Comparison of ENCODE assay signal across 17 cellular contexts in genomic region chr22:46666577-46667244, GRCh38. TPM values are rescaled to one million over a fixed set of nuclear protein-coding genes. Genes with fewer than 3 reads are reported as not detected.
DNase-seq lines count a peak whose midpoint lies in the region; ATAC-seq, FAIRE-seq and TF ChIP-seq lines count a peak whose summit lies in the region.
"Had no signal": no experiment of that assay in that cellular context is flagged by ENCODE, and none has a peak within 500 bp of the region (broad histone marks: within the 10 kb centered on the region; RNA-seq: fewer than 3 reads in every experiment).

No MANE protein-coding gene starts in this region.

- no peak overlapping the region for H2BK20ac ChIP-seq in H9 (ENCODE audit: low read depth, low read length, poor library complexity, severe bottlenecking)

- in situ Hi-C loops in HepG2 (cut with HindIII; ENCODE audit: extremely low pct_ligation_motif_present, low pct_unique_long_range_greater_than_20kb), result loop anchor here (25.0 kb wide), 1 partner anchor 104 kb away; no protein-coding TSS in a partner anchor

- H3K4me1 ChIP-seq in right lobe of liver (no peaks in the 10 kb centered on the region), HepG2 (ENCODE audit: insufficient read depth, low read length) (no peaks in the 10 kb centered on the region), H9 (ENCODE audit: insufficient read depth, low read length) (no peaks in the 10 kb centered on the region)

- no peak for TF ChIP-seq CTCF in right lobe of liver (IDR thresholded peaks at IDR 0.05)
- no peak for TF ChIP-seq CTCF in HepG2 (CRISPR knock-in tag; IDR thresholded peaks at IDR 0.05)
- peak; percentile 23; the same call in 1 of the 3 replicates for TF ChIP-seq CTCF in H9 (conservative IDR thresholded peaks at IDR 0.05)
- TF ChIP-seq CTCF in epithelial cell of esophagus (IDR thresholded peaks at IDR 0.05; ENCODE audit: insufficient read depth, low read depth, low read length, missing control alignments), result no peak

- no peaks in the 10 kb centered on the region for H3K9me3 ChIP-seq in right lobe of liver
- H3K9me3 ChIP-seq in HepG2 (ENCODE audit: low read length), result no peaks in the 10 kb centered on the region
- H3K9me3 ChIP-seq in H9 (ENCODE audit: control insufficient read depth, low read depth, low read length), result no peaks in the 10 kb centered on the region

- no peak overlapping the region for H3K4me3 Mint-ChIP-seq in H9
- H3K4me3 Mint-ChIP-seq: CD4-positive, alpha-beta memory T cell had no signal

- no peak overlapping the region for H3K18ac ChIP-seq in H9 (ENCODE audit: insufficient read length, low read depth, low read length)

- POLR2A ChIA-PET in HepG2 (lab: Yijun Ruan, JAX), result no interaction called here

- no peak overlapping the region for H3K14ac ChIP-seq in H9 (ENCODE audit: insufficient read depth, low read length)

- no peak overlapping the region for H2AFZ ChIP-seq in HepG2 (ENCODE audit: low read length)
- H2AFZ ChIP-seq in H9 (ENCODE audit: low read length), result no peak overlapping the region
- H2AFZ ChIP-seq: GM23248 had no signal

- no peak for TF ChIP-seq RAD21 in HepG2 (CRISPR knock-in tag; IDR thresholded peaks at IDR 0.05)

- no peak overlapping the region for H2BK5ac ChIP-seq in H9 (ENCODE audit: insufficient read length, low read length)

- H4K8ac ChIP-seq in H9 (replicated peaks; ENCODE audit: insufficient read length, low read depth, low read length), result no peak overlapping the region

- peaks cover 2 to 7% (median 5%) of the 10 kb centered on the region in 3 experiments; a peak in 5 of 7 replicates for H3K36me3 Mint-ChIP-seq in H9 (ENCODE audit: insufficient read depth in 1 of 3, low read depth in 3 of 3)

- TF ChIP-seq POLR2A in right lobe of liver (IDR thresholded peaks at IDR 0.05) (no peak), HepG2 (IDR thresholded peaks at IDR 0.05; ENCODE audit: insufficient read depth in 1 of 2, low read depth in 2 of 2, low read length in 2 of 2) (no peak)

- H3K79me1 ChIP-seq in H9 (ENCODE audit: insufficient read depth, low read depth, low read length, poor library complexity, severe bottlenecking), result no peaks in the 10 kb centered on the region

- 80% methylated on average over 2 of the region's 17 CpGs for WGBS in right lobe of liver (ENCODE audit: insufficient coverage, low coverage, low lambda C conversion rate, missing lambda C conversion rate)
- WGBS in HepG2 (ENCODE audit: low lambda C conversion rate), result 98% methylated on average over 9 of the region's 17 CpGs
- no CpG with 5 or more reads among the region's 17 CpGs for WGBS in H9 (ENCODE audit: extremely low coverage, insufficient read length, low lambda C conversion rate)

- no peak for FAIRE-seq in HepG2 (lab: Jason Lieb, UNC)
- FAIRE-seq: G401.6, GM12892 had no signal

- CTCF ChIA-PET in HepG2 (lab: Yijun Ruan, JAX; ENCODE audit: low intra/inter-chr PET ratio, low total read pairs), result no interaction called here

- no peak overlapping the region for H2BK120ac ChIP-seq in H9 (ENCODE audit: low read depth, low read length, poor library complexity, severe bottlenecking)

- BruUV-seq in HepG2 (replicated peaks; lab: Mats Ljungman, UMichigan), result no TSS peak

- H3K23me2 ChIP-seq in H9 (ENCODE audit: insufficient read length, low read depth, low read length, poor library complexity, severe bottlenecking), result no peaks in the 10 kb centered on the region

- H4K20me1 ChIP-seq in HepG2 (ENCODE audit: insufficient read depth, low read length), result no peaks in the 10 kb centered on the region
- H4K20me1 ChIP-seq in H9 (ENCODE audit: control insufficient read depth, insufficient read depth, insufficient read length), result no peaks in the 10 kb centered on the region

- H3K23ac ChIP-seq in H9 (ENCODE audit: insufficient read length, low read depth, low read length), result no peak overlapping the region

- H2AK5ac ChIP-seq in H9 (ENCODE audit: insufficient read length, low read length), result no peak overlapping the region

- no peak overlapping the region for H3K56ac ChIP-seq in H9 (ENCODE audit: insufficient read length, low read depth, low read length)

- H3K27ac ChIP-seq in right lobe of liver (no peak overlapping the region), HepG2 (ENCODE audit: extremely low read length, insufficient read depth, low read length) (no peak overlapping the region), H9 (ENCODE audit: insufficient read length, low read depth, low read length) (no peak overlapping the region)
- H3K27ac ChIP-seq: GM23248 had no signal

- H3K36me3 ChIP-seq in right lobe of liver (peaks cover 7 to 63% (median 22%) of the 10 kb centered on the region in 4 donors), HepG2 (replicated peaks in 1 of 2; ENCODE audit: control insufficient read depth in 1 of 2, insufficient read depth in 2 of 2, low read length in 2 of 2) (peaks cover 6 to 13% of the 10 kb centered on the region in 2 experiments; a peak in 2 of 5 replicates)

- no peak overlapping the region for H3T11ph ChIP-seq in H9 (ENCODE audit: low read length)

- intact Hi-C loops in right lobe of liver (cut with DNase I), result no loop called here
- intact Hi-C loops in HepG2 (cut with micrococcal nuclease; ENCODE audit: unreplicated experiment), result no loop called here

- H3K9me3 Mint-ChIP-seq in H9, result no peaks in the 10 kb centered on the region

- H3K4me3 ChIP-seq in right lobe of liver, result no peak overlapping the region
- no peak overlapping the region for H3K4me3 ChIP-seq in HepG2 (replicated peaks in 1 of 3; ENCODE audit: insufficient read depth in 1 of 3, low read depth in 2 of 3, low read length in 3 of 3)
- H3K4me3 ChIP-seq in epithelial cell of esophagus (ENCODE audit: low read length), result no peak overlapping the region
- H3K4me3 ChIP-seq: GM23248 had no signal

- H3K79me2 ChIP-seq in HepG2 (ENCODE audit: insufficient read depth, low read length) (no peaks in the 10 kb centered on the region), H9 (ENCODE audit: insufficient read depth, low read length) (no peaks in the 10 kb centered on the region)

- DNase-seq in right lobe of liver (peak in 2 of 3 donors; percentile 21 to 39), HepG2 (ENCODE audit: low spot score) (no peak), H9 (no peak), epithelial cell of esophagus (ENCODE audit: low read depth) (peak; percentile 19), left lobe of liver (ENCODE audit: low spot score) (no peak)
- no peak for DNase-seq in stimulated activated CD8-positive, alpha-beta memory T cell treated with anti-CD3 and anti-CD28 coated beads, Interleukin-4, amount 100 ng/mL, for 48 hours
- DNase-seq: C1 segment of cervical spinal cord; Calu3; CD4-positive, alpha-beta memory T cell; COR-L47; DMS53; DMS79 treated with DMSO at 0.1 percent for 48 hours; GM23248; HCEC 1CT had no signal

- no peak overlapping the region for H2BK15ac ChIP-seq in H9 (ENCODE audit: low read depth, low read length)

- H4K5ac ChIP-seq in H9 (ENCODE audit: insufficient read length, low read depth, low read length), result no peak overlapping the region

- H3K4me1 Mint-ChIP-seq in H9, result peaks cover 3 to 8% of the 10 kb centered on the region in 2 experiments

- H3K9ac ChIP-seq in HepG2 (ENCODE audit: insufficient read depth, low read depth, low read length) (no peak overlapping the region), H9 (ENCODE audit: extremely low read depth, insufficient read length, low read length) (no peak overlapping the region)
- H3K9ac ChIP-seq: GM23248 had no signal

- no peak overlapping the region for H4K91ac ChIP-seq in H9 (ENCODE audit: insufficient read length, low read depth, low read length)

- H2BK12ac ChIP-seq in H9 (ENCODE audit: insufficient read length, low read depth, low read length), result no peak overlapping the region

- H3K4ac ChIP-seq in H9 (ENCODE audit: low read depth, low read length), result no peak overlapping the region

- H3K27me3 ChIP-seq in right lobe of liver, result no peaks in the 10 kb centered on the region
- H3K27me3 ChIP-seq in HepG2 (ENCODE audit: control insufficient read depth in 1 of 2, insufficient read depth in 2 of 2, low read length in 2 of 2), result no peaks in the 10 kb centered on the region
- H3K27me3 ChIP-seq in H9 (ENCODE audit: insufficient read depth, low read length), result no peaks in the 10 kb centered on the region

- ATAC-seq in right lobe of liver, result no peak
- ATAC-seq in HepG2, result no peak
- no peak for ATAC-seq in left lobe of liver
- ATAC-seq in HG02840 (IDR thresholded peaks at IDR 0.05; ENCODE audit: low FRiP score, unreplicated experiment), result no peak

- H3K27me3 Mint-ChIP-seq in H9 (ENCODE audit: low read depth), result no peaks in the 10 kb centered on the region
- H3K27me3 Mint-ChIP-seq: CD4-positive, alpha-beta memory T cell had no signal

- no peak overlapping the region for H3K27ac Mint-ChIP-seq in H9
- H3K27ac Mint-ChIP-seq: CD4-positive, alpha-beta memory T cell had no signal

- TF ChIP-seq EP300 in HepG2 (IDR thresholded peaks at IDR 0.05; ENCODE audit: low read depth in 2 of 2, low read length in 2 of 2), result no peak
- no peak for TF ChIP-seq EP300 in HepG2 (CRISPR knock-in tag; IDR thresholded peaks at IDR 0.05; ENCODE audit: borderline replicate concordance)

- no peak overlapping the region for H3K4me2 ChIP-seq in HepG2 (ENCODE audit: low read depth, low read length)
- H3K4me2 ChIP-seq in H9 (ENCODE audit: insufficient read depth, insufficient read length, low read length), result no peak overlapping the region

RNA-seq across cellular contexts. Expression of gene GRAMD4, which starts 46.5 kb away (rescaled TPM):
- total RNA-seq in right lobe of liver (10 to 100 TPM; 29.7 to 72.0 (median 34.8) TPM), HepG2 (2016; rRNA removed; fragmentation: Illumina TruSeq; extraction: Trizol) (12.9 and 15.7 TPM in 2 replicates), H9 (2021) (19.8 and 20.4 TPM in 2 replicates), left lobe of liver (42.5 TPM)
- total RNA-seq in HepG2 (2016; cell fraction: cytosol; rRNA removed; fragmentation: Illumina TruSeq; extraction: Trizol; ENCODE audit: low read depth), result 14.1 and 16.3 TPM in 2 replicates
- 6.4 and 16.5 TPM in 2 replicates for total RNA-seq in HepG2 (2016; cell fraction: insoluble cytoplasmic fraction; rRNA removed; fragmentation: Illumina TruSeq; extraction: Trizol)
- 12.4 and 12.8 TPM in 2 replicates for total RNA-seq in HepG2 (2016; cell fraction: membrane; rRNA removed; fragmentation: Illumina TruSeq; extraction: Trizol)
- 23.1 and 33.6 TPM in 2 replicates for total RNA-seq in HepG2 (2016; cell fraction: nucleus; rRNA removed; fragmentation: Illumina TruSeq; extraction: Trizol)
- polyA plus RNA-seq in HepG2 (2011; rRNA removed), result 15.2 and 16.8 TPM in 2 replicates
- 9.6 and 13.3 TPM in 2 replicates for polyA plus RNA-seq in HepG2 (2011; cell fraction: cytosol; rRNA removed)
- polyA plus RNA-seq in HepG2 (2011; cell fraction: nucleus; rRNA removed), result 31.6 and 32.7 TPM in 2 replicates
- polyA plus RNA-seq in HepG2 (2012), result 11.1 and 12.7 TPM in 2 replicates
- polyA plus RNA-seq in HepG2 (2016; cell fraction: cytosol; fragmentation: Illumina TruSeq; extraction: Trizol; ENCODE audit: low read depth), result 2.2 and 2.8 TPM in 2 replicates
- 5.3 and 6.3 TPM in 2 replicates for polyA plus RNA-seq in HepG2 (2016; cell fraction: insoluble cytoplasmic fraction; fragmentation: Illumina TruSeq; extraction: Trizol; ENCODE audit: low read depth)
- polyA plus RNA-seq in HepG2 (2016; cell fraction: membrane; fragmentation: Illumina TruSeq; extraction: Trizol; ENCODE audit: low read depth), result 4.4 and 6.1 TPM in 2 replicates
- polyA plus RNA-seq in HepG2 (2016; cell fraction: nucleus; fragmentation: Illumina TruSeq; extraction: Trizol; ENCODE audit: insufficient read depth, low read depth), result 20.4 and 22.4 TPM in 2 replicates
- polyA minus RNA-seq in HepG2 (2011; rRNA and poly(A)+ RNA removed; ENCODE audit: low replicate concordance), result 27.9 and 38.7 TPM in 2 replicates
- polyA minus RNA-seq in HepG2 (2011; cell fraction: cytosol; rRNA and poly(A)+ RNA removed), result 10.0 and 13.9 TPM in 2 replicates
- 18.5 and 30.2 TPM in 2 replicates for polyA minus RNA-seq in HepG2 (2011; cell fraction: nucleus; rRNA and poly(A)+ RNA removed)

Comparison
In these comparisons a context has a peak if more than half of its experiments do, and no peak if none do; other contexts are left out.
1. DNase-seq: peak in right lobe of liver (2 of 3) and epithelial cell of esophagus (single experiment); none in HepG2 (single experiment), H9 (single experiment), left lobe of liver (single experiment) and stimulated activated CD8-positive, alpha-beta memory T cell treated with anti-CD3 and anti-CD28 coated beads, Interleukin-4, amount 100 ng/mL, for 48 hours (single experiment).